In genomic region chr10:124091646-124092269, GRCh38 we compare ENCODE assay signal across 8 cellular contexts. TPM values are rescaled to one million over a fixed set of nuclear protein-coding genes. Genes with fewer than 3 reads are reported as not detected.
DNase-seq lines count a peak whose midpoint lies in the region; ATAC-seq and TF ChIP-seq lines count a peak whose summit lies in the region.

No MANE protein-coding gene starts in this region.

- H3K27me3 ChIP-seq in BE2C: peaks cover 37% of the 10 kb centered on the region
- H3K27me3 ChIP-seq in duodenal mucosa (ENCODE audit: control insufficient read depth in 1 of 2, insufficient read depth in 2 of 2, low read length in 2 of 2): peaks cover 30 to 41% of the 10 kb centered on the region in 2 donors
- peaks cover 0 to 4% of the 10 kb centered on the region in 2 experiments for H3K27me3 ChIP-seq in mesenchymal stem cell (ENCODE audit: control insufficient read depth in 1 of 2, insufficient read depth in 1 of 2, low read length in 2 of 2)

- peak overlapping the region; percentile 6 to 59 for H2BK12ac ChIP-seq in mesenchymal stem cell (ENCODE audit: low read length in 2 of 2)

- H3K27ac ChIP-seq in duodenal mucosa (ENCODE audit: low read depth, low read length) (peak overlapping the region; percentile 58), mesenchymal stem cell (ENCODE audit: low read length, poor library complexity, severe bottlenecking) (no peak overlapping the region)

- H2BK15ac ChIP-seq in mesenchymal stem cell (ENCODE audit: low read depth, poor library complexity, severe bottlenecking): peak overlapping the region; percentile 48

- H3K4me2 ChIP-seq in mesenchymal stem cell (ENCODE audit: low read length, poor library complexity, severe bottlenecking): peak overlapping the region; percentile 84

- H3K27ac Mint-ChIP-seq in type B pancreatic cell: peak overlapping the region; percentile 86

- no peak overlapping the region for H2BK5ac ChIP-seq in mesenchymal stem cell (ENCODE audit: low read depth, low read length, poor library complexity, severe bottlenecking)

- 2% methylated on average over 43 of the region's 59 CpGs for WGBS in mesenchymal stem cell

- H2BK120ac ChIP-seq in mesenchymal stem cell (ENCODE audit: low read depth, low read length): peak overlapping the region; percentile 42

- TF ChIP-seq EP300 in Ishikawa (IDR thresholded peaks at IDR 0.05; ENCODE audit: borderline replicate concordance): no peak

- H4K91ac ChIP-seq in mesenchymal stem cell (ENCODE audit: low read length): peak overlapping the region; percentile 73

- peaks cover 42% of the 10 kb centered on the region for H3K4me1 Mint-ChIP-seq in type B pancreatic cell (ENCODE audit: unreplicated experiment)

- H3K79me1 ChIP-seq in mesenchymal stem cell (replicated peaks; ENCODE audit: low read length, poor library complexity, severe bottlenecking): peaks cover 19% of the 10 kb centered on the region

- H3K36me3 ChIP-seq in BE2C (no peaks in the 10 kb centered on the region; the same call in 1 of the 2 replicates), duodenal mucosa (ENCODE audit: control insufficient read depth in 1 of 2, insufficient read depth in 2 of 2, low read length in 2 of 2) (no peaks in the 10 kb centered on the region), mesenchymal stem cell (ENCODE audit: control insufficient read depth in 1 of 2, insufficient read depth in 2 of 2, low read depth in 1 of 2, low read length in 2 of 2) (peaks cover 0 to 9% of the 10 kb centered on the region in 2 experiments)

- no peak for TF ChIP-seq CTCF in BE2C (IDR thresholded peaks at IDR 0.05; ENCODE audit: low read depth, low read length)
- no peak for TF ChIP-seq CTCF in type B pancreatic cell (conservative IDR thresholded peaks at IDR 0.05)

- H3K4me3 Mint-ChIP-seq in type B pancreatic cell: peak overlapping the region; percentile 91

- ATAC-seq in HG03175 (IDR thresholded peaks at IDR 0.05; ENCODE audit: unreplicated experiment): no peak
- ATAC-seq in HG03280 (IDR thresholded peaks at IDR 0.05; ENCODE audit: unreplicated experiment): no peak

- peak overlapping the region; percentile 64 for H3K4me3 ChIP-seq in BE2C (ENCODE audit: low read depth, low read length)
- peak overlapping the region; percentile 60 to 75 for H3K4me3 ChIP-seq in duodenal mucosa (ENCODE audit: low read depth in 1 of 2, low read length in 2 of 2)
- peak overlapping the region; percentile 76 to 82 for H3K4me3 ChIP-seq in mesenchymal stem cell (ENCODE audit: insufficient read depth in 1 of 2, low read depth in 1 of 2, low read length in 2 of 2)

- H3K9me3 ChIP-seq in BE2C (peaks cover 3% of the 10 kb centered on the region; the same call in 1 of the 2 replicates), duodenal mucosa (ENCODE audit: control insufficient read depth in 1 of 2, low read length in 2 of 2) (peaks cover 4 to 6% of the 10 kb centered on the region in 2 donors), mesenchymal stem cell (ENCODE audit: control insufficient read depth, low read length) (peaks cover 8% of the 10 kb centered on the region)

- H3K4ac ChIP-seq in mesenchymal stem cell (ENCODE audit: low read depth in 1 of 2, low read length in 2 of 2): peak overlapping the region; percentile 35 to 63

- no peak for TF ChIP-seq RAD21 in Ishikawa (IDR thresholded peaks at IDR 0.05; ENCODE audit: low read depth)

- peak overlapping the region in 1 of 2 experiments; percentile 79 for H3K14ac ChIP-seq in mesenchymal stem cell (ENCODE audit: low read length in 2 of 2)

- peak overlapping the region in 1 of 2 experiments; percentile 42 for H3K23ac ChIP-seq in mesenchymal stem cell (ENCODE audit: low read length in 2 of 2)

- H3K9me3 Mint-ChIP-seq in type B pancreatic cell: no peaks in the 10 kb centered on the region

- peak overlapping the region; percentile 1 for H4K8ac ChIP-seq in mesenchymal stem cell (ENCODE audit: low read length)

- H3K4me1 ChIP-seq in BE2C (peaks cover 19% of the 10 kb centered on the region), duodenal mucosa (ENCODE audit: control insufficient read depth in 1 of 2, insufficient read depth in 2 of 2, low read length in 2 of 2) (peaks cover 40 to 56% of the 10 kb centered on the region in 2 donors), mesenchymal stem cell (ENCODE audit: control insufficient read depth, insufficient read depth, low read depth, low read length) (peaks cover 39% of the 10 kb centered on the region)

- H3K27me3 Mint-ChIP-seq in type B pancreatic cell: peaks cover 61% of the 10 kb centered on the region

- H2AFZ ChIP-seq in mesenchymal stem cell (ENCODE audit: low read depth, low read length): peak overlapping the region; percentile 62

- peak overlapping the region; percentile 77 to 86 for H3K18ac ChIP-seq in mesenchymal stem cell (ENCODE audit: low read depth in 1 of 2, low read length in 2 of 2)

- H3K36me3 Mint-ChIP-seq in type B pancreatic cell: no peaks in the 10 kb centered on the region

- H2AK5ac ChIP-seq in mesenchymal stem cell (ENCODE audit: low read length, severe bottlenecking): no peak overlapping the region

- H3K9ac ChIP-seq in duodenal mucosa (ENCODE audit: low read depth in 1 of 2, low read length in 2 of 2) (peak overlapping the region in 1 of 2 donors; percentile 64), mesenchymal stem cell (ENCODE audit: low read length) (peak overlapping the region; percentile 74)

- peak; percentile 29 for DNase-seq in BE2C
- peak; percentile 51 for DNase-seq in mesenchymal stem cell
- no peak for DNase-seq in type B pancreatic cell (ENCODE audit: extremely low spot score, unreplicated experiment)
- no peak for DNase-seq in activated effector memory CD4-positive, alpha-beta T cell treated with anti-CD3 and anti-CD28 coated beads, Interleukin-2, amount 50 U/mL, for 16 hours

TF ChIP-seq in Ishikawa, 13 proteins besides CTCF, POLR2A, EP300 and RAD21:
- TF ChIP-seq REST (IDR thresholded peaks at IDR 0.05; ENCODE audit: low read depth): no peak
- no peak for TF ChIP-seq FOXM1 (IDR thresholded peaks at IDR 0.05; ENCODE audit: borderline replicate concordance, low read depth)
- peak; percentile 59 for TF ChIP-seq CEBPB (IDR thresholded peaks at IDR 0.05)

RNA-seq across cellular contexts. Expression of gene CHST15, which starts 1.6 kb away (rescaled TPM):
- polyA plus RNA-seq in BE2C (2012; ENCODE audit: insufficient read depth, insufficient read length, low read depth): 32.1 TPM
- 22.2 TPM for polyA plus RNA-seq in mesenchymal stem cell (2013, experiment 1 of 2)
- polyA plus RNA-seq in mesenchymal stem cell (2013, experiment 2 of 2): 22.7 TPM
- total RNA-seq in type B pancreatic cell (ENCODE audit: low replicate concordance): 22.9 and 56.2 TPM in 2 replicates

Comparison
In these comparisons a context has a peak if more than half of its experiments do, and no peak if none do; other contexts are left out.
1. DNase-seq: peak in BE2C (single experiment) and mesenchymal stem cell (single experiment); none in type B pancreatic cell (single experiment) and activated effector memory CD4-positive, alpha-beta T cell treated with anti-CD3 and anti-CD28 coated beads, Interleukin-2, amount 50 U/mL, for 16 hours (single experiment).
2. Peak in every context shown above with its lines, with median percentiles within 50 percentile points of each other: H3K4me3 ChIP-seq.